ENCODE assay signal across 2 cellular contexts in the genomic region with DNA sequence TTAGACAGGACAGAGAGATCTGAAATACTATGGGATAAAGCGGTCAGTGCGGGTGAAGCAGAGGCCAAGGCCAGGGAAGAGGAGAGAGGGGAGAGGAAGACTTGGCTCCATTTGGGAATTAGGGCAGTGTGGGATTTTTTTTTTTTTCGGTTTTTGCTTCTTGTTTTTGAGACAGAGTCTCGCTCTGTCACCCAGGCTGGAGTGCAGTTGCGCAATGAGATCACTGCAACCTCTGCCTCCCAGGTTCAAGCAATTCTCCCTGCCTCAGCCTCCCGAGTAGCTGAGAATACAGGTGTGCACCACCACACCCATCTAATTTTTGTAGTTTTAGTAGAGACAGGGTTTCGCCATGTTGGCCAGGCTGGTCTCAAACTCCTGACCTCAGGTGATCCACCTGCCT.
A peak's percentile ranks its signal among the peaks of the same experiment; 100 is the strongest.
TF ChIP-seq lines count a peak whose summit lies in the region.

No MANE protein-coding gene starts in this region.

TF ChIP-seq in Ishikawa, 13 proteins besides CTCF, POLR2A, EP300 and RAD21:
- TF ChIP-seq CEBPB (IDR thresholded peaks at IDR 0.05) = peak; percentile 89

TF ChIP-seq in H1, 55 proteins besides CTCF, POLR2A, EP300 and RAD21:
- peak; percentile 68 for TF ChIP-seq CEBPB (IDR thresholded peaks at IDR 0.05; ENCODE audit: low read depth, low read length)
